Comparison of ENCODE assay signal across 19 cellular contexts in genomic region chr16:10708969-10709368, GRCh38. TPM values are rescaled to one million over a fixed set of nuclear protein-coding genes. Genes with fewer than 3 reads are reported as not detected.
"Had no signal": no experiment of that assay in that cellular context is flagged by ENCODE, and none has a peak within 500 bp of the region (broad histone marks: within the 10 kb centered on the region; RNA-seq: fewer than 3 reads in every experiment).

No MANE protein-coding gene starts in this region.

- H3K4me1 ChIP-seq: gastroesophageal sphincter, right atrium auricular region, sigmoid colon, transverse colon had no signal

- H3K36me3 ChIP-seq: gastroesophageal sphincter, ovary, right atrium auricular region, sigmoid colon, thoracic aorta, transverse colon had no signal

- H3K27ac ChIP-seq: gastroesophageal sphincter, ovary, right atrium auricular region, sigmoid colon, skin epidermis, thoracic aorta, transverse colon had no signal

- DNase-seq: glutamatergic neuron; islet precursor cell; mucosa of descending colon; naive thymus-derived CD8-positive, alpha-beta T cell; ovary; sigmoid colon; stimulated activated CD4-positive, alpha-beta T cell treated with anti-CD3 and anti-CD28 coated beads, Interleukin-2, amount 100 ng/mL, for 24 hours; stimulated activated CD4-positive, alpha-beta T cell treated with anti-CD3 and anti-CD28 coated beads, Interleukin-4, amount 100 ng/mL, for 4 hours; stimulated activated naive B cell treated with anti-CD40 and anti-IgM and Interleukin-4, amounts not matched to agents 10 μg/mL and 1 μg/mL and 100 μg/mL, for 72 hours; stimulated activated naive CD8-positive, alpha-beta T cell treated with anti-CD3 and anti-CD28 coated beads, Interleukin-15, amount 100 ng/mL, for 72 hours; substantia nigra; transverse colon had no signal

- H3K27me3 ChIP-seq: ovary, right atrium auricular region, transverse colon had no signal

- H3K9me3 Mint-ChIP-seq: dendritic cell treated with granulocyte-macrophage colony-stimulating factor and Interleukin-4, amounts not matched to agents 40 ng/mL and 50 ng/mL, for 4 days; stimulated activated naive B cell treated with anti-CD40 and anti-IgM and Interleukin-4, amounts not matched to agents 10 μg/mL and 1 μg/mL and 100 μg/mL, for 72 hours; stimulated activated naive CD8-positive, alpha-beta T cell treated with anti-CD3 and anti-CD28 coated beads, Interleukin-15, amount 100 ng/mL, for 72 hours had no signal

- H3K27ac Mint-ChIP-seq: dendritic cell treated with granulocyte-macrophage colony-stimulating factor and Interleukin-4, amounts not matched to agents 40 ng/mL and 50 ng/mL, for 4 days; naive thymus-derived CD8-positive, alpha-beta T cell; stimulated activated naive B cell treated with anti-CD40 and anti-IgM and Interleukin-4, amounts not matched to agents 10 μg/mL and 1 μg/mL and 100 μg/mL, for 72 hours; stimulated activated naive CD8-positive, alpha-beta T cell treated with anti-CD3 and anti-CD28 coated beads, Interleukin-15, amount 100 ng/mL, for 72 hours had no signal

- H3K36me3 Mint-ChIP-seq: naive thymus-derived CD8-positive, alpha-beta T cell; stimulated activated naive B cell treated with anti-CD40 and anti-IgM and Interleukin-4, amounts not matched to agents 10 μg/mL and 1 μg/mL and 100 μg/mL, for 72 hours had no signal

- H3K4me1 Mint-ChIP-seq: naive thymus-derived CD8-positive, alpha-beta T cell; stimulated activated naive B cell treated with anti-CD40 and anti-IgM and Interleukin-4, amounts not matched to agents 10 μg/mL and 1 μg/mL and 100 μg/mL, for 72 hours; stimulated activated naive CD8-positive, alpha-beta T cell treated with anti-CD3 and anti-CD28 coated beads, Interleukin-15, amount 100 ng/mL, for 72 hours had no signal

- H3K4me3 ChIP-seq: gastroesophageal sphincter, mucosa of descending colon, ovary, right atrium auricular region, sigmoid colon, skin epidermis, thoracic aorta, transverse colon had no signal

- ATAC-seq: gastroesophageal sphincter; left lobe of liver; mucosa of descending colon; naive thymus-derived CD8-positive, alpha-beta T cell; stimulated activated naive B cell treated with anti-CD40 and anti-IgM and Interleukin-4, amounts not matched to agents 10 μg/mL and 1 μg/mL and 100 μg/mL, for 72 hours; stimulated activated naive CD8-positive, alpha-beta T cell treated with anti-CD3 and anti-CD28 coated beads, Interleukin-15, amount 100 ng/mL, for 72 hours had no signal

- H3K9me3 ChIP-seq: gastroesophageal sphincter, mucosa of descending colon, ovary, right atrium auricular region, sigmoid colon, thoracic aorta, transverse colon had no signal

- H3K4me3 Mint-ChIP-seq: dendritic cell treated with granulocyte-macrophage colony-stimulating factor and Interleukin-4, amounts not matched to agents 40 ng/mL and 50 ng/mL, for 4 days; naive thymus-derived CD8-positive, alpha-beta T cell; stimulated activated naive B cell treated with anti-CD40 and anti-IgM and Interleukin-4, amounts not matched to agents 10 μg/mL and 1 μg/mL and 100 μg/mL, for 72 hours; stimulated activated naive CD8-positive, alpha-beta T cell treated with anti-CD3 and anti-CD28 coated beads, Interleukin-15, amount 100 ng/mL, for 72 hours had no signal

RNA-seq across cellular contexts. Expression of gene TEKT5, which starts 14.2 kb away (rescaled TPM):
- total RNA-seq: fibroblast of lung, right atrium auricular region, thoracic aorta had no signal
